In the genomic region with DNA sequence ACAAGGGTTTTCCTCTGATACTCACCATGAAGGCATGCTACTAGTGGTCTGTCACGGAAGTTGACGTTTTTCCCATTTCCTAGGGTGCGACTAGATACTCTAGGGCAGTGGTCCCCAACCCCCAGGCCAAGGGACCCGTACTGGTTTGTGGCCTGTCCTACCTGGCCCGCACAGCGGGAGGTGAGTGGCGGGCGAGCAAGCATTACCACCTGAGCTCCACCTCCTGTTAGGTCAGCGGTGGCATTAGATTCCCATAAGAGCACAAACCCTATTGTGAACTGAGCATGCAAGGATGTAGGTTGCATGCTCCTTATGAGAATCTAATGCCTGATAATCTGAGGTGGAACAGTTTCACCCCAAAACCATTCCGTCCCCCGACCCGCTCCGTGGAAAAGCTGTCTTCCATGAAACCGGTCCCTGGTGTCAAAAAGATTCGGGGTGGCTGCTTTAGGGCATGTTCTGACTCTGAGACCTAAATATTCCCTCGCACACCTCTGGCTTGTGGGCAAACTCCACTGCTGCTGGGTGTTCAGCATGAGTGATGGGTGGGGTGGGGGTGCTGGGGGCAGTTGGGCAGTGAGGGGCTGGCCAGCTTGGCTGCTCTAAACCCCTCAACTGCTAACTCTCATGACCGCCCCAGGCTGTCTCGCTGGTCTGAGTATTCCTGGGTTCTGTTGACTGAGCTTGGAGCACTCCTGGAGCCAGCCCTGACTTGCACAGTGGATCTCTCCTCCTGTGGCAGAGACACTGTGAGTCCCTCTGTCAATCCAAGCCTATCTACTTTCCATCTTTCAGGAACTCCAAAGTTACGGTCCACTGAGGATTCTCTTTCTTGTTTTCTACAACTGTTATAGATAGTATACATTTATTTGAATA, we compare ENCODE assay signal across 15 cellular contexts.
DNase-seq lines count a peak whose midpoint lies in the region; ATAC-seq lines count a peak whose summit lies in the region.
"Had no signal": no experiment of that assay in that cellular context is flagged by ENCODE, and none has a peak within 500 bp of the region (broad histone marks: within the 10 kb centered on the region; RNA-seq: fewer than 3 reads in every experiment).

No MANE protein-coding gene starts in this region.

- no CpG with 5 or more reads among the region's 19 CpGs for WGBS in trophoblast cell (ENCODE audit: extremely low coverage, insufficient coverage, insufficient read length)

- no peak overlapping the region for H3K4me3 Mint-ChIP-seq in activated CD4-positive, alpha-beta T cell treated with anti-CD3 and anti-CD28 coated beads, Interleukin-2, amount 10 ng/mL, durations not matched to agents 24 days and 14 days
- H3K4me3 Mint-ChIP-seq: CD4-positive, alpha-beta memory T cell had no signal

- peaks cover 7% of the 10 kb centered on the region for H3K9me3 Mint-ChIP-seq in activated CD4-positive, alpha-beta T cell treated with anti-CD3 and anti-CD28 coated beads, Interleukin-2, amount 10 ng/mL, durations not matched to agents 24 days and 14 days

- H3K27ac ChIP-seq in trophoblast cell (ENCODE audit: low read depth, low read length): no peak overlapping the region
- H3K27ac ChIP-seq: C4-2B had no signal

- no peaks in the 10 kb centered on the region for H3K79me1 ChIP-seq in trophoblast cell (ENCODE audit: low read length)

- H3K27me3 Mint-ChIP-seq in activated CD4-positive, alpha-beta T cell treated with anti-CD3 and anti-CD28 coated beads, Interleukin-2, amount 10 ng/mL, durations not matched to agents 24 days and 14 days: peaks cover 21% of the 10 kb centered on the region

- no peak overlapping the region for H3K14ac ChIP-seq in trophoblast cell (ENCODE audit: low read length)

- peaks cover 1% of the 10 kb centered on the region for H3K4me1 Mint-ChIP-seq in activated CD4-positive, alpha-beta T cell treated with anti-CD3 and anti-CD28 coated beads, Interleukin-2, amount 10 ng/mL, durations not matched to agents 24 days and 14 days

- H3K36me3 ChIP-seq in trophoblast cell (ENCODE audit: control insufficient read depth in 1 of 2, insufficient read depth in 2 of 2, low read length in 2 of 2): no peaks in the 10 kb centered on the region

- H4K91ac ChIP-seq in trophoblast cell (ENCODE audit: low read depth, low read length): no peak overlapping the region

- no peaks in the 10 kb centered on the region for H3K36me3 Mint-ChIP-seq in activated CD4-positive, alpha-beta T cell treated with anti-CD3 and anti-CD28 coated beads, Interleukin-2, amount 10 ng/mL, durations not matched to agents 24 days and 14 days (ENCODE audit: low read depth)
- H3K36me3 Mint-ChIP-seq: CD4-positive, alpha-beta memory T cell had no signal

- no peak overlapping the region for H2BK5ac ChIP-seq in trophoblast cell (ENCODE audit: low read depth, low read length, poor library complexity)

- H3K27me3 ChIP-seq in trophoblast cell (ENCODE audit: insufficient read depth, low read length): no peaks in the 10 kb centered on the region

- no peak overlapping the region for H4K12ac ChIP-seq in trophoblast cell (ENCODE audit: low read depth, low read length)

- no peak for ATAC-seq in GM21526 (IDR thresholded peaks at IDR 0.05; ENCODE audit: low FRiP score, unreplicated experiment)
- no peak for ATAC-seq in GM21367 (IDR thresholded peaks at IDR 0.05; ENCODE audit: unreplicated experiment)

- no peak overlapping the region for H3K4ac ChIP-seq in trophoblast cell (ENCODE audit: low read depth, low read length)

- H4K8ac ChIP-seq in trophoblast cell (ENCODE audit: low read depth, low read length): no peak overlapping the region

- H3K79me2 ChIP-seq in trophoblast cell (ENCODE audit: control insufficient read depth, insufficient read depth, low read length, poor library complexity): no peaks in the 10 kb centered on the region

- DNase-seq in activated CD4-positive, alpha-beta T cell treated with anti-CD3 and anti-CD28 coated beads, Interleukin-2, amount 10 ng/mL, durations not matched to agents 24 days and 14 days: peak; percentile 47
- no peak for DNase-seq in activated CD4-positive, alpha-beta T cell treated with anti-CD3 and anti-CD28 coated beads for 4 hours
- DNase-seq in D341Med (ENCODE audit: low spot score): peak; percentile 25
- peak; percentile 21 for DNase-seq in HT1080 (ENCODE audit: low read depth)
- DNase-seq in trophoblast cell: peak; percentile 20 to 36
- DNase-seq in Kasumi-1 (lab: John Stamatoyannopoulos, UW): no peak
- DNase-seq: ACHN; CD4-positive, alpha-beta memory T cell; DMS153; DMS79 treated with DMSO at 0.1 percent for 48 hours; GF-D8; IMR-90 had no signal

- H3K4me1 ChIP-seq in trophoblast cell (ENCODE audit: control insufficient read depth in 1 of 2, insufficient read depth in 2 of 2, low read length in 2 of 2): no peaks in the 10 kb centered on the region

- H3K9me3 ChIP-seq in trophoblast cell (ENCODE audit: insufficient read depth, low read depth, low read length): peaks cover 2% of the 10 kb centered on the region

- H3K4me3 ChIP-seq in trophoblast cell (ENCODE audit: low read depth, low read length): no peak overlapping the region

- no peak overlapping the region for H3K27ac Mint-ChIP-seq in activated CD4-positive, alpha-beta T cell treated with anti-CD3 and anti-CD28 coated beads, Interleukin-2, amount 10 ng/mL, durations not matched to agents 24 days and 14 days
- H3K27ac Mint-ChIP-seq: CD4-positive, alpha-beta memory T cell had no signal

- H3K9ac ChIP-seq in trophoblast cell (ENCODE audit: low read length): no peak overlapping the region

- no peak overlapping the region for H3K4me2 ChIP-seq in trophoblast cell (ENCODE audit: low read length)

- H2AFZ ChIP-seq in trophoblast cell (ENCODE audit: insufficient read depth, low read length, poor library complexity): no peak overlapping the region

- H3K18ac ChIP-seq in trophoblast cell (ENCODE audit: low read length): no peak overlapping the region

- no peak overlapping the region for H3K23ac ChIP-seq in trophoblast cell (ENCODE audit: low read length)

- intact Hi-C loops in activated CD4-positive, alpha-beta T cell treated with anti-CD3 and anti-CD28 coated beads, Interleukin-2, amount 10 ng/mL, durations not matched to agents 24 days and 14 days (cut with micrococcal nuclease): no loop called here

- no peak overlapping the region for H2AK5ac ChIP-seq in trophoblast cell (ENCODE audit: low read length)

- no peak overlapping the region for H2BK120ac ChIP-seq in trophoblast cell (ENCODE audit: insufficient read depth, low read length, poor library complexity)

- no peak overlapping the region for H2BK12ac ChIP-seq in trophoblast cell (ENCODE audit: low read length)

Comparison
In these comparisons a context has a peak if more than half of its experiments do, and no peak if none do; other contexts are left out.
1. DNase-seq: peak in activated CD4-positive, alpha-beta T cell treated with anti-CD3 and anti-CD28 coated beads, Interleukin-2, amount 10 ng/mL, durations not matched to agents 24 days and 14 days (single experiment), D341Med (single experiment), HT1080 (single experiment) and trophoblast cell (2 of 2); none in activated CD4-positive, alpha-beta T cell treated with anti-CD3 and anti-CD28 coated beads for 4 hours (0 of 2) and Kasumi-1 (0 of 2).